In the genomic region with DNA sequence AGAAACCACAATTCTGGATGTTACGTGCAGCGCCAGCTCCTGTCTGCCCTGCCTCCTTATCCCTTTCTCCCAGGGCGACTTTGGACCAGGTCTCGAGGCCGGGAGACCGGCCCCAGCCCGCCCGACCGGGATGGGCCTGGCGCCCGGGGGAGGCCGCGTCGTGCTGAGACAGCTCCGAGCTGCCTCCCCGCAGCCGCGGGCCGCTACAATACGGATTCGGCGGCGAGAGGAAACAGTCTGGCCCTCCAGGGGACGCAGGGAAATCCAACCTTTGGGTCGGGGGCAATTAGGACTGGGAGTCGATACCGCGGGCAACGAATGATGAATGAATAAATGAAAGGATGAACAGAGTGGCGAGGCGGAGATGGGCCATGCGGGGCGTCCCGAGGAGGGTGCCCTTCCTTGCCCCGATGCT, we compare ENCODE assay signal across 9 cellular contexts. TPM values are rescaled to one million over a fixed set of nuclear protein-coding genes. Genes with fewer than 3 reads are reported as not detected.
DNase-seq lines count a peak whose midpoint lies in the region; ATAC-seq and TF ChIP-seq lines count a peak whose summit lies in the region.
"Had no signal": no experiment of that assay in that cellular context is flagged by ENCODE, and none has a peak within 500 bp of the region (broad histone marks: within the 10 kb centered on the region; RNA-seq: fewer than 3 reads in every experiment).

No MANE protein-coding gene starts in this region.

- peak in 1 of 4 experiments; percentile 22 for ATAC-seq in T-cell (replicated peaks in 1 of 4)
- peak; percentile 14 to 24 for ATAC-seq in left cardiac atrium

- POLR2A ChIA-PET in CD8-positive, alpha-beta memory T cell (lab: Charles Lee) = no interaction called here
- POLR2A ChIA-PET in T-cell (lab: Charles Lee) = no interaction called here
- POLR2A ChIA-PET in OCI-LY7 (lab: Charles Lee) = no interaction called here

- peaks cover 9% of the 10 kb centered on the region; the same call in 1 of the 2 replicates for H4K20me1 ChIP-seq in OCI-LY7 (ENCODE audit: insufficient read depth, low read length)

- H3K9me2 ChIP-seq in OCI-LY7 (ENCODE audit: insufficient read depth, low read length) = no peaks in the 10 kb centered on the region

- H3K27me3 ChIP-seq in CD8-positive, alpha-beta memory T cell (ENCODE audit: insufficient read depth, low read length, poor library complexity, severe bottlenecking) = peaks cover 8% of the 10 kb centered on the region
- H3K27me3 ChIP-seq: adrenal gland had no signal

- peaks cover 0 to 41% (median 5%) of the 10 kb centered on the region in 3 donors for H3K36me3 Mint-ChIP-seq in CD8-positive, alpha-beta memory T cell
- H3K36me3 Mint-ChIP-seq in T-cell (peaks cover 20% of the 10 kb centered on the region), progenitor cell of endocrine pancreas (ENCODE audit: insufficient read depth) (peaks cover 14% of the 10 kb centered on the region)

- no peak overlapping the region for H3K27ac ChIP-seq in CD8-positive, alpha-beta memory T cell (ENCODE audit: low read depth, low read length)
- H3K27ac ChIP-seq in OCI-LY7 (ENCODE audit: low read depth, low read length, poor library complexity, severe bottlenecking) = no peak overlapping the region
- H3K27ac ChIP-seq: adrenal gland had no signal

- no peak for DNase-seq in CD8-positive, alpha-beta memory T cell
- DNase-seq in T-cell (no peak), left cardiac atrium (no peak), progenitor cell of endocrine pancreas (ENCODE audit: low spot score, unreplicated experiment) (no peak), LoVo (ENCODE audit: low spot score) (no peak), GM19238 (ENCODE audit: insufficient read length, low spot score) (no peak), OCI-LY7 (ENCODE audit: low spot score) (no peak)
- DNase-seq in activated CD8-positive, alpha-beta memory T cell treated with anti-CD3 and anti-CD28 coated beads, Interleukin-2, amount 50 U/mL, for 4 hours = no peak

- no peaks in the 10 kb centered on the region for H3K9me3 Mint-ChIP-seq in CD8-positive, alpha-beta memory T cell
- no peaks in the 10 kb centered on the region for H3K9me3 Mint-ChIP-seq in T-cell
- no peaks in the 10 kb centered on the region for H3K9me3 Mint-ChIP-seq in progenitor cell of endocrine pancreas (ENCODE audit: low read depth)

- no peak overlapping the region for H3K4me2 ChIP-seq in OCI-LY7 (ENCODE audit: low read length)

- TF ChIP-seq CTCF in progenitor cell of endocrine pancreas (IDR thresholded peaks at IDR 0.05; ENCODE audit: unreplicated experiment) (no peak), OCI-LY7 (conservative IDR thresholded peaks at IDR 0.05; ENCODE audit: low read length) (no peak)

- intact Hi-C loops in left cardiac atrium (cut with DNase I) = no loop called here
- intact Hi-C loops in OCI-LY7 (cut with micrococcal nuclease; ENCODE audit: unreplicated experiment) = loop anchor here (5.0 kb wide), 1 partner anchor 75 kb away; a partner anchor contains a TSS

- H3K4me1 ChIP-seq in CD8-positive, alpha-beta memory T cell (ENCODE audit: insufficient read depth, low read length) = no peaks in the 10 kb centered on the region
- H3K4me1 ChIP-seq in OCI-LY7 (ENCODE audit: insufficient read depth, low read length, poor library complexity, severe bottlenecking) = peaks cover 10% of the 10 kb centered on the region

- H3K4me3 Mint-ChIP-seq in CD8-positive, alpha-beta memory T cell = peak overlapping the region in 5 of 7 donors; percentile 43 to 82 (median 67)
- H3K4me3 Mint-ChIP-seq in T-cell = peak overlapping the region; percentile 13 to 62 (median 61)
- peak overlapping the region; percentile 68 for H3K4me3 Mint-ChIP-seq in progenitor cell of endocrine pancreas (ENCODE audit: low read depth)

- no peak overlapping the region for H3K27ac Mint-ChIP-seq in CD8-positive, alpha-beta memory T cell
- H3K27ac Mint-ChIP-seq in T-cell (no peak overlapping the region), progenitor cell of endocrine pancreas (no peak overlapping the region)

- H3K79me2 ChIP-seq in OCI-LY7 (ENCODE audit: insufficient read depth, low read depth, low read length) = no peaks in the 10 kb centered on the region

- CTCF ChIA-PET in CD8-positive, alpha-beta memory T cell (lab: Charles Lee) = interaction anchor here (2.1 to 5.0 kb wide), 2 partner anchors 32 to 77 kb away, joined by 4 to 51 read pairs; a partner anchor contains a TSS
- CTCF ChIA-PET in T-cell (lab: Charles Lee) = interaction anchor here (0.6 to 1.4 kb wide), 2 partner anchors 30 to 31 kb away, joined by 3 to 10 read pairs; no protein-coding TSS in a partner anchor
- CTCF ChIA-PET in OCI-LY7 (lab: Charles Lee; ENCODE audit: unreplicated experiment) = no interaction called here

- peaks cover 24% of the 10 kb centered on the region for H3K36me3 ChIP-seq in CD8-positive, alpha-beta memory T cell (ENCODE audit: insufficient read depth, low read length)
- peaks cover 43% of the 10 kb centered on the region for H3K36me3 ChIP-seq in OCI-LY7 (ENCODE audit: insufficient read depth, low read length)

- H3K9me3 ChIP-seq in CD8-positive, alpha-beta memory T cell (ENCODE audit: low read length) = no peaks in the 10 kb centered on the region
- H3K9me3 ChIP-seq in OCI-LY7 (ENCODE audit: low read length) = no peaks in the 10 kb centered on the region
- H3K9me3 ChIP-seq: adrenal gland had no signal

- peaks cover 20 to 30% of the 10 kb centered on the region in 2 donors for H3K27me3 Mint-ChIP-seq in CD8-positive, alpha-beta memory T cell
- peaks cover 11 to 25% of the 10 kb centered on the region in 2 donors for H3K27me3 Mint-ChIP-seq in T-cell
- peaks cover 40% of the 10 kb centered on the region for H3K27me3 Mint-ChIP-seq in progenitor cell of endocrine pancreas

- BruUV-seq in OCI-LY7 (replicated peaks; lab: Mats Ljungman, UMichigan) = no TSS peak

- peaks cover 0 to 17% (median 5%) of the 10 kb centered on the region in 3 donors for H3K4me1 Mint-ChIP-seq in CD8-positive, alpha-beta memory T cell
- H3K4me1 Mint-ChIP-seq in T-cell (peaks cover 6 to 11% (median 9%) of the 10 kb centered on the region in 3 donors), progenitor cell of endocrine pancreas (ENCODE audit: low read depth) (peaks cover 5% of the 10 kb centered on the region)

- no peak overlapping the region for H2AFZ ChIP-seq in OCI-LY7 (ENCODE audit: low read length)

- H3K4me3 ChIP-seq in CD8-positive, alpha-beta memory T cell (ENCODE audit: low read length) = no peak overlapping the region
- no peak overlapping the region for H3K4me3 ChIP-seq in OCI-LY7 (ENCODE audit: low read depth, low read length, poor library complexity, severe bottlenecking)

RNA-seq across cellular contexts. Expression of a gene that starts 0.5 kb away (rescaled TPM):
- total RNA-seq in CD8-positive, alpha-beta memory T cell = not detected
- polyA plus RNA-seq in CD8-positive, alpha-beta memory T cell = not detected
- total RNA-seq in T-cell (not detected), left cardiac atrium (not detected), progenitor cell of endocrine pancreas (4.0 and 5.0 TPM in 2 replicates), OCI-LY7 (2022) (not detected in 2 replicates)
- not detected in 2 replicates for total RNA-seq in OCI-LY7 (2014; rRNA removed; shearing (Covaris generic))

RNA-seq across cellular contexts. Expression of a gene that starts 33.9 kb away (rescaled TPM):
- total RNA-seq in CD8-positive, alpha-beta memory T cell = 1,000 to 10,000 TPM; 2,146 to 2,187 TPM
- polyA plus RNA-seq in CD8-positive, alpha-beta memory T cell = 337 TPM
- total RNA-seq in T-cell = 100 to 1,000 TPM; 293 to 412 (median 370) TPM
- total RNA-seq in left cardiac atrium = 1,000 to 10,000 TPM in 1 of 2 donors, 100 to 1,000 TPM in 1; 881 to 1,100 TPM
- total RNA-seq in progenitor cell of endocrine pancreas = 511 and 525 TPM in 2 replicates
- total RNA-seq in OCI-LY7 (2014; rRNA removed; shearing (Covaris generic)) = 861 and 917 TPM in 2 replicates
- total RNA-seq in OCI-LY7 (2022) = 791 and 1,131 TPM in 2 replicates
